In the genomic region with DNA sequence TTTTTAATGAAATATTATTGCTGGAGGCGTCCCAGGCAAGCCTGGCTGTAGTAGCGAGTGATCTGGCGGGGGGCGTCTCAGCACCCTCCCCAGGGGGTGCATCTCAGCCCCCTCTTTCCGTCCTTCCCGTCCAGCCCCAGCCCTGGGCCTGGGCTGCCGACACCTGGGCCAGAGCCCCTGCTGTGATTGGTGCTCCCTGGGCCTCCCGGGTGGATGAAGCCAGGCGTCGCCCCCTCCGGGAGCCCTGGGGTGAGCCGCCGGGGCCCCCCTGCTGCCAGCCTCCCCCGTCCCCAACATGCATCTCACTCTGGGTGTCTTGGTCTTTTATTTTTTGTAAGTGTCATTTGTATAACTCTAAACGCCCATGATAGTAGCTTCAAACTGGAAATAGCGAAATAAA, we compare ENCODE assay signal across 23 cellular contexts. TPM values are rescaled to one million over a fixed set of nuclear protein-coding genes. Genes with fewer than 3 reads are reported as not detected.
DNase-seq lines count a peak whose midpoint lies in the region; ATAC-seq, FAIRE-seq and TF ChIP-seq lines count a peak whose summit lies in the region.
"Had no signal": no experiment of that assay in that cellular context is flagged by ENCODE, and none has a peak within 500 bp of the region (broad histone marks: within the 10 kb centered on the region; RNA-seq: fewer than 3 reads in every experiment).

No MANE protein-coding gene starts in this region.

- FAIRE-seq in HepG2 (lab: Jason Lieb, UNC): no peak
- FAIRE-seq: GM12891, GM19239 had no signal

- BruUV-seq in HepG2 (replicated peaks; lab: Mats Ljungman, UMichigan) (TSS peak; percentile 78), Panc1 (replicated peaks; lab: Mats Ljungman, UMichigan) (TSS peak; percentile 95)

- no peak for TF ChIP-seq RAD21 in HepG2 (CRISPR knock-in tag; IDR thresholded peaks at IDR 0.05)

- no peak overlapping the region for H3K4me2 ChIP-seq in HepG2 (ENCODE audit: low read depth, low read length)
- H3K4me2 ChIP-seq: BLaER1 treated with 17β-estradiol and CSF1 and Interleukin-3, amounts not matched to agents 10 nM and 100 nM had no signal

- no peak overlapping the region for H3K9ac ChIP-seq in HepG2 (ENCODE audit: insufficient read depth, low read depth, low read length)
- H3K9ac ChIP-seq: BLaER1 treated with 17β-estradiol and CSF1 and Interleukin-3, amounts not matched to agents 10 nM and 100 nM had no signal

- H3K4me1 Mint-ChIP-seq in endothelial cell (ENCODE audit: unreplicated experiment): peaks cover 20% of the 10 kb centered on the region
- H3K4me1 Mint-ChIP-seq: IgD-negative memory B cell had no signal

- H3K27me3 Mint-ChIP-seq in endothelial cell (ENCODE audit: unreplicated experiment): peaks cover 33% of the 10 kb centered on the region
- H3K27me3 Mint-ChIP-seq: CD4-positive, alpha-beta T cell; IgD-negative memory B cell had no signal

- CTCF ChIA-PET in HepG2 (lab: Yijun Ruan, JAX; ENCODE audit: low intra/inter-chr PET ratio, low total read pairs) (no interaction called here), Panc1 (lab: Charles Lee) (no interaction called here)

- intact Hi-C loops in HepG2 (cut with micrococcal nuclease; ENCODE audit: unreplicated experiment): no loop called here
- intact Hi-C loops in right lobe of liver (cut with DNase I): no loop called here
- intact Hi-C loops in Panc1 (cut with micrococcal nuclease; ENCODE audit: unreplicated experiment): no loop called here

- no peaks in the 10 kb centered on the region for H3K9me3 ChIP-seq in HepG2 (ENCODE audit: low read length)
- no peaks in the 10 kb centered on the region for H3K9me3 ChIP-seq in right lobe of liver
- H3K9me3 ChIP-seq in Panc1 (ENCODE audit: control insufficient read depth, insufficient read depth, low read depth, low read length): no peaks in the 10 kb centered on the region
- H3K9me3 ChIP-seq: BLaER1 treated with 17β-estradiol and CSF1 and Interleukin-3, amounts not matched to agents 10 nM and 100 nM had no signal

- H3K4me1 ChIP-seq in HepG2 (ENCODE audit: insufficient read depth, low read length) (peaks cover 18% of the 10 kb centered on the region), right lobe of liver (no peaks in the 10 kb centered on the region), Panc1 (ENCODE audit: control insufficient read depth, insufficient read depth, low read length) (0 out of 2 replicates have a peak, but pooled peaks cover 7% of the 10 kb centered on the region)

- in situ Hi-C loops in HepG2 (cut with HindIII; ENCODE audit: extremely low pct_ligation_motif_present, low pct_unique_long_range_greater_than_20kb): no loop called here
- in situ Hi-C loops in Panc1 (cut with HindIII; ENCODE audit: low pct_unique_long_range_greater_than_20kb, low sequenced_read_pairs): no loop called here

- TF ChIP-seq CTCF in HepG2 (CRISPR knock-in tag; IDR thresholded peaks at IDR 0.05): no peak
- TF ChIP-seq CTCF in right lobe of liver (IDR thresholded peaks at IDR 0.05): no peak
- no peak for TF ChIP-seq CTCF in Panc1 (IDR thresholded peaks at IDR 0.05)
- no peak for TF ChIP-seq CTCF in endothelial cell (IDR thresholded peaks at IDR 0.05; ENCODE audit: unreplicated experiment)

- no peak for DNase-seq in HepG2 (ENCODE audit: low spot score)
- no peak for DNase-seq in right lobe of liver
- no peak for DNase-seq in Panc1 (ENCODE audit: low read depth, low spot score)
- DNase-seq in endothelial cell (ENCODE audit: low spot score): no peak
- no peak for DNase-seq in NCI-H2227 (lab: John Stamatoyannopoulos, UW; ENCODE audit: unreplicated experiment)
- no peak for DNase-seq in NCI-H128 (lab: John Stamatoyannopoulos, UW; ENCODE audit: unreplicated experiment)
- DNase-seq: AML-193; CD4-positive, alpha-beta T cell; GDM1; HFFc6; NCI-H1092; NCI-H1436; NCI-H187; NCI-H2171 treated with DMSO at 0.1 percent for 48 hours; NCI-H524; NCI-H748 treated with DMSO at 0.1 percent for 48 hours; SHP77; T-helper 1 cell had no signal

- H3K36me3 ChIP-seq in HepG2 (replicated peaks in 1 of 2; ENCODE audit: control insufficient read depth in 1 of 2, insufficient read depth in 2 of 2, low read length in 2 of 2): peaks cover 5 to 14% of the 10 kb centered on the region in 2 experiments; a peak in 2 of 5 replicates
- H3K36me3 ChIP-seq in right lobe of liver: no peaks in the 10 kb centered on the region
- H3K36me3 ChIP-seq in Panc1 (ENCODE audit: control insufficient read depth, insufficient read depth, low read length): peaks cover 6% of the 10 kb centered on the region

- peak overlapping the region; percentile 82 for H3K4me3 Mint-ChIP-seq in endothelial cell (ENCODE audit: unreplicated experiment)
- H3K4me3 Mint-ChIP-seq: CD4-positive, alpha-beta T cell; HFFc6; IgD-negative memory B cell had no signal

- no peak overlapping the region for H3K4me3 ChIP-seq in HepG2 (replicated peaks in 1 of 3; ENCODE audit: insufficient read depth in 1 of 3, low read depth in 2 of 3, low read length in 3 of 3)
- no peak overlapping the region for H3K4me3 ChIP-seq in right lobe of liver
- H3K4me3 ChIP-seq in Panc1 (ENCODE audit: low read depth in 2 of 2, low read length in 2 of 2): no peak overlapping the region
- H3K4me3 ChIP-seq: BLaER1 treated with 17β-estradiol and CSF1 and Interleukin-3, amounts not matched to agents 10 nM and 100 nM had no signal

- no peak overlapping the region for H3K27ac Mint-ChIP-seq in endothelial cell (ENCODE audit: unreplicated experiment)
- H3K27ac Mint-ChIP-seq: CD4-positive, alpha-beta T cell; HFFc6; IgD-negative memory B cell had no signal

- no peaks in the 10 kb centered on the region for H4K20me1 ChIP-seq in HepG2 (ENCODE audit: insufficient read depth, low read length)

- H3K27me3 ChIP-seq in HepG2 (ENCODE audit: control insufficient read depth in 1 of 2, insufficient read depth in 2 of 2, low read length in 2 of 2) (no peaks in the 10 kb centered on the region), right lobe of liver (no peaks in the 10 kb centered on the region), Panc1 (ENCODE audit: control insufficient read depth, insufficient read depth, low read length) (no peaks in the 10 kb centered on the region)
- H3K27me3 ChIP-seq: BLaER1 treated with 17β-estradiol and CSF1 and Interleukin-3, amounts not matched to agents 10 nM and 100 nM had no signal

- H3K27ac ChIP-seq in HepG2 (ENCODE audit: extremely low read length, insufficient read depth, low read length) (no peak overlapping the region), right lobe of liver (no peak overlapping the region), Panc1 (ENCODE audit: low read length) (no peak overlapping the region)
- H3K27ac ChIP-seq: BLaER1 treated with 17β-estradiol and CSF1 and Interleukin-3, amounts not matched to agents 10 nM and 100 nM had no signal

- no peak for TF ChIP-seq POLR2A in HepG2 (IDR thresholded peaks at IDR 0.05; ENCODE audit: insufficient read depth in 1 of 2, low read depth in 2 of 2, low read length in 2 of 2)
- TF ChIP-seq POLR2A in right lobe of liver (IDR thresholded peaks at IDR 0.05): no peak

- WGBS in HepG2 (ENCODE audit: low lambda C conversion rate): 93% methylated on average over 16 of the region's 16 CpGs
- 86% methylated on average over 4 of the region's 16 CpGs for WGBS in right lobe of liver (ENCODE audit: insufficient coverage, low coverage, low lambda C conversion rate, missing lambda C conversion rate)

- no peak for ATAC-seq in HepG2
- no peak for ATAC-seq in right lobe of liver
- ATAC-seq in Panc1: no peak
- ATAC-seq in HG03457 (IDR thresholded peaks at IDR 0.05; ENCODE audit: unreplicated experiment): no peak

- POLR2A ChIA-PET in HepG2 (lab: Yijun Ruan, JAX) (no interaction called here), Panc1 (lab: Charles Lee) (no interaction called here)

- H3K79me2 ChIP-seq in HepG2 (ENCODE audit: insufficient read depth, low read length): no peaks in the 10 kb centered on the region

- no peaks in the 10 kb centered on the region for H3K9me3 Mint-ChIP-seq in endothelial cell (ENCODE audit: unreplicated experiment)
- H3K9me3 Mint-ChIP-seq: CD4-positive, alpha-beta T cell; HFFc6; IgD-negative memory B cell had no signal

- H2AFZ ChIP-seq in HepG2 (ENCODE audit: low read length): no peak overlapping the region

- H3K36me3 Mint-ChIP-seq in endothelial cell (ENCODE audit: low read depth, unreplicated experiment): peaks cover 19% of the 10 kb centered on the region
- H3K36me3 Mint-ChIP-seq: IgD-negative memory B cell had no signal

- no peak for TF ChIP-seq EP300 in HepG2 (IDR thresholded peaks at IDR 0.05; ENCODE audit: low read depth in 2 of 2, low read length in 2 of 2)
- no peak for TF ChIP-seq EP300 in HepG2 (CRISPR knock-in tag; IDR thresholded peaks at IDR 0.05; ENCODE audit: borderline replicate concordance)

TF ChIP-seq in HepG2, 621 proteins besides CTCF, POLR2A, EP300 and RAD21 (continues in another document):
- TF ChIP-seq ZNF431 (CRISPR knock-in tag; IDR thresholded peaks at IDR 0.05; ENCODE audit: borderline replicate concordance, low read depth): no peak

RNA-seq across cellular contexts. Expression of a gene that starts 13.6 kb away (rescaled TPM):
- total RNA-seq in HepG2 (2016; rRNA removed; fragmentation: Illumina TruSeq; extraction: Trizol): 35.5 and 44.0 TPM in 2 replicates
- total RNA-seq in HepG2 (2016; cell fraction: cytosol; rRNA removed; fragmentation: Illumina TruSeq; extraction: Trizol; ENCODE audit: low read depth): 6.4 and 7.4 TPM in 2 replicates
- total RNA-seq in HepG2 (2016; cell fraction: insoluble cytoplasmic fraction; rRNA removed; fragmentation: Illumina TruSeq; extraction: Trizol): 32.0 and 43.8 TPM in 2 replicates
- 20.9 and 22.0 TPM in 2 replicates for total RNA-seq in HepG2 (2016; cell fraction: membrane; rRNA removed; fragmentation: Illumina TruSeq; extraction: Trizol)
- total RNA-seq in HepG2 (2016; cell fraction: nucleus; rRNA removed; fragmentation: Illumina TruSeq; extraction: Trizol): 21.3 and 24.5 TPM in 2 replicates
- polyA plus RNA-seq in HepG2 (2011; rRNA removed): 21.2 and 29.0 TPM in 2 replicates
- 21.0 and 36.3 TPM in 2 replicates for polyA plus RNA-seq in HepG2 (2011; cell fraction: cytosol; rRNA removed)
- polyA plus RNA-seq in HepG2 (2011; cell fraction: nucleus; rRNA removed): 41.0 and 50.2 TPM in 2 replicates
- 7.3 and 18.5 TPM in 2 replicates for polyA plus RNA-seq in HepG2 (2012)
- polyA plus RNA-seq in HepG2 (2016; cell fraction: cytosol; fragmentation: Illumina TruSeq; extraction: Trizol; ENCODE audit: low read depth): 10.2 and 10.8 TPM in 2 replicates
- 58.7 and 73.9 TPM in 2 replicates for polyA plus RNA-seq in HepG2 (2016; cell fraction: insoluble cytoplasmic fraction; fragmentation: Illumina TruSeq; extraction: Trizol; ENCODE audit: low read depth)
- polyA plus RNA-seq in HepG2 (2016; cell fraction: membrane; fragmentation: Illumina TruSeq; extraction: Trizol; ENCODE audit: low read depth): 22.3 and 24.1 TPM in 2 replicates
- polyA plus RNA-seq in HepG2 (2016; cell fraction: nucleus; fragmentation: Illumina TruSeq; extraction: Trizol; ENCODE audit: insufficient read depth, low read depth): 53.5 and 58.8 TPM in 2 replicates
- polyA minus RNA-seq in HepG2 (2011; rRNA and poly(A)+ RNA removed; ENCODE audit: low replicate concordance): 66.5 and 90.1 TPM in 2 replicates
- polyA minus RNA-seq in HepG2 (2011; cell fraction: cytosol; rRNA and poly(A)+ RNA removed): 43.7 and 53.5 TPM in 2 replicates
- polyA minus RNA-seq in HepG2 (2011; cell fraction: nucleus; rRNA and poly(A)+ RNA removed): 12.7 and 16.4 TPM in 2 replicates
- total RNA-seq in right lobe of liver: 10 to 100 TPM in 5 of 6 experiments, 1 to 10 TPM in 1; 9.1 to 26.2 (median 11.9) TPM
- total RNA-seq in Panc1 (2021; ENCODE audit: unreplicated experiment): 327 TPM
- 487 TPM for polyA plus RNA-seq in Panc1 (2012; ENCODE audit: insufficient read length)
- total RNA-seq in endothelial cell (ENCODE audit: unreplicated experiment): 1,785 TPM
